Comparison of ENCODE assay signal across 26 cellular contexts in the genomic region with DNA sequence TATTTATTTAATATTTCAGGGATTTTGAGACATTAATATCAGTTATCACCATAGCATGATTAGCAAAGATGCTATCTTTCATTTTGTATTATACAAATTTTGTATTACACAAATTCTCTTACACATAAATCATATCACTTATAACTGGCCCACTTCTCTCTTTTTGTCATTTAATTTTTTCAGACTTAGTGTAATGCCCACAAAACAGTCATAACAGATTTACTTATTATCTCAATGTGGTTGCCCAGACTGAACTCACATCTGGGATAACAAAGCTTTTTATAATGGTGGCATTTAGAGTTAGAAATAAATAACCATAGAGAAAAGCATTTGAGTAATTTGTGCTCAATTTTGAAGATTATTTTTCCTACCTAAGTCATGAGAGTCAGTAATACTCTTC.
DNase-seq lines count a peak whose midpoint lies in the region; ATAC-seq, FAIRE-seq and TF ChIP-seq lines count a peak whose summit lies in the region.
"Had no signal": no experiment of that assay in that cellular context is flagged by ENCODE, and none has a peak within 500 bp of the region (broad histone marks: within the 10 kb centered on the region; RNA-seq: fewer than 3 reads in every experiment).

No MANE protein-coding gene starts in this region.

- no peaks in the 10 kb centered on the region for H4K20me1 ChIP-seq in GM12878 (ENCODE audit: control insufficient read depth, insufficient read depth)
- H4K20me1 ChIP-seq: BLaER1 had no signal

- H3K4me3 ChIP-seq in GM12878: no peak overlapping the region
- no peak overlapping the region for H3K4me3 ChIP-seq in coronary artery
- H3K4me3 ChIP-seq: BLaER1, left lung, MG63, upper lobe of right lung had no signal

- peak in 1 of 2 experiments; percentile 29; a peak in 2 of 4 replicates for TF ChIP-seq EP300 in GM12878 (IDR thresholded peaks at IDR 0.05; ENCODE audit: borderline replicate concordance in 1 of 2, control insufficient read depth in 1 of 2, low read depth in 2 of 2, low read length in 2 of 2)

- H3K9ac ChIP-seq in GM12878 (ENCODE audit: control insufficient read depth, insufficient read depth, low read length): no peak overlapping the region
- H3K9ac ChIP-seq: BLaER1 had no signal

- RAD21 ChIA-PET in GM12878 (lab: Charles Lee; ENCODE audit: unreplicated experiment): no interaction called here

- no peak overlapping the region for H2AFZ ChIP-seq in GM12878 (ENCODE audit: control insufficient read depth, low read depth, low read length)

- no peak for TF ChIP-seq RAD21 in GM12878 (IDR thresholded peaks at IDR 0.05; ENCODE audit: insufficient read depth, low read depth, low read length)

- BruUV-seq in GM12878 (replicated peaks; lab: Mats Ljungman, UMichigan): no TSS peak

- H3K4me1 ChIP-seq in GM12878 (ENCODE audit: control insufficient read depth, insufficient read depth, low read length): peaks cover 4% of the 10 kb centered on the region; the same call in 1 of the 2 replicates
- H3K4me1 ChIP-seq: BLaER1, left lung, upper lobe of right lung had no signal

- intact Hi-C loops in GM12878 (cut with micrococcal nuclease; ENCODE audit: unreplicated experiment): loop anchor here (2.0 to 10.0 kb wide), 2 partner anchors 14 to 488 kb away; no protein-coding TSS in a partner anchor

- CTCF ChIA-PET in GM12878 (lab: Yijun Ruan, JAX): no interaction called here

- H3K4me2 ChIP-seq in GM12878 (ENCODE audit: control insufficient read depth, insufficient read depth): no peak overlapping the region
- H3K4me2 ChIP-seq: BLaER1 had no signal

- POLR2A ChIA-PET in GM12878 (lab: Charles Lee): no interaction called here

- no peaks in the 10 kb centered on the region for H3K9me3 ChIP-seq in GM12878 (replicated peaks; ENCODE audit: control insufficient read depth, insufficient read depth, low read length)
- H3K9me3 ChIP-seq: BLaER1, left lung, MG63, upper lobe of right lung had no signal

- H3K79me2 ChIP-seq in GM12878 (ENCODE audit: control insufficient read depth, insufficient read depth, low read length): no peaks in the 10 kb centered on the region

- in situ Hi-C loops in GM12878 (cut with MboI): no loop called here

- no peak for FAIRE-seq in GM12878 (lab: Jason Lieb, UNC)
- FAIRE-seq: H1, islet of Langerhans had no signal

- peak; percentile 59 for ATAC-seq in GM18861 (IDR thresholded peaks at IDR 0.05; ENCODE audit: unreplicated experiment)
- peak; percentile 37 for ATAC-seq in HG02642 (IDR thresholded peaks at IDR 0.05; ENCODE audit: poor library complexity, unreplicated experiment)
- peak; percentile 70 for ATAC-seq in HG03135 (IDR thresholded peaks at IDR 0.05; ENCODE audit: unreplicated experiment)
- ATAC-seq in GM12878: peak; percentile 81
- no peak for ATAC-seq in HG03139 (IDR thresholded peaks at IDR 0.05; ENCODE audit: unreplicated experiment)
- ATAC-seq in stimulated activated naive CD8-positive, alpha-beta T cell treated with anti-CD3 and anti-CD28 coated beads, Interleukin-15, Interleukin-2, amounts not matched to agents 100 U/mL and 50 U/mL, for 24 hours: no peak
- ATAC-seq: left lung, right cardiac atrium, upper lobe of right lung had no signal

- TF ChIP-seq CTCF in GM12878 (IDR thresholded peaks at IDR 0.05 in 2 of 3, conservative IDR thresholded peaks at IDR 0.05 in 1 of 3; ENCODE audit: control insufficient read depth in 2 of 3, extremely low read depth in 1 of 3, insufficient read depth in 1 of 3, low read depth in 3 of 3, low read length in 3 of 3): no peak
- no peak for TF ChIP-seq CTCF in coronary artery (IDR thresholded peaks at IDR 0.05)

- H3K27ac ChIP-seq in GM12878 (ENCODE audit: control insufficient read depth, insufficient read depth): no peak overlapping the region
- no peak overlapping the region for H3K27ac ChIP-seq in coronary artery
- H3K27ac ChIP-seq: BLaER1, epithelial cell of prostate, left lung, upper lobe of right lung had no signal

- DNase-seq in GM12878 (ENCODE audit: low read depth, low spot score) (no peak), cerebellar nuclear complex (lab: John Stamatoyannopoulos, UW) (no peak), coronary artery (ENCODE audit: low spot score) (no peak)
- no peak for DNase-seq in stimulated activated naive CD8-positive, alpha-beta T cell treated with anti-CD3 and anti-CD28 coated beads, Interleukin-15, Interleukin-2, amounts not matched to agents 100 U/mL and 50 U/mL, for 24 hours
- DNase-seq: activated CD4-positive, alpha-beta T cell treated with anti-CD3 and anti-CD28 coated beads, Interleukin-2, amount 50 U/mL, for 48 hours; activated naive CD4-positive, alpha-beta T cell treated with anti-CD3 and anti-CD28 coated beads, Interleukin-2, amount 10 ng/mL, durations not matched to agents 7 days and 5 days; COR-L47; GF-D8; KG1; left lung; mesendoderm; MG63; NCI-H1417; NCI-H2029 treated with DMSO at 0.1 percent for 48 hours; NCI-H526 treated with DMSO at 0.1 percent for 48 hours; right cardiac atrium; stimulated activated CD4-positive, alpha-beta T cell treated with anti-CD3 and anti-CD28 coated beads, Interleukin-4, amount 100 ng/mL, for 1 hour; upper lobe of right lung had no signal

- H3K27me3 ChIP-seq in GM12878 (replicated peaks in 1 of 2; ENCODE audit: control insufficient read depth in 2 of 2, insufficient read depth in 2 of 2, low read length in 1 of 2): no peaks in the 10 kb centered on the region
- H3K27me3 ChIP-seq: BLaER1, left lung, MG63, upper lobe of right lung had no signal

- SMC1A ChIA-PET in GM12878 (lab: Charles Lee; ENCODE audit: uncharacterized antibody, unreplicated experiment): no interaction called here

- no peaks in the 10 kb centered on the region for H3K36me3 ChIP-seq in GM12878 (ENCODE audit: control insufficient read depth in 2 of 2, insufficient read depth in 2 of 2, low read length in 1 of 2)
- H3K36me3 ChIP-seq: BLaER1, left lung, MG63, upper lobe of right lung had no signal

- no peak for TF ChIP-seq POLR2A in GM12878 (IDR thresholded peaks at IDR 0.05; ENCODE audit: low read depth, low read length)

TF ChIP-seq in GM12878, 131 proteins besides CTCF, POLR2A, EP300 and RAD21:
- TF ChIP-seq LARP7 (IDR thresholded peaks at IDR 0.05): no peak
- TF ChIP-seq BCL11A (IDR thresholded peaks at IDR 0.05; ENCODE audit: low read depth, low read length): peak; percentile 88
- no peak for TF ChIP-seq PAX5 (IDR thresholded peaks at IDR 0.05; ENCODE audit: borderline replicate concordance, low read depth, low read length)
- no peak for TF ChIP-seq CREB1 (IDR thresholded peaks at IDR 0.05; ENCODE audit: low read depth)
- TF ChIP-seq JUNB (IDR thresholded peaks at IDR 0.05): peak; percentile 92
- no peak for TF ChIP-seq RFX5 (IDR thresholded peaks at IDR 0.05; ENCODE audit: low read depth, low read length)
- peak; percentile 32; the same call in 1 of the 2 replicates for TF ChIP-seq SPI1 (IDR thresholded peaks at IDR 0.05; ENCODE audit: borderline replicate concordance, insufficient read depth, low read depth, low read length)
- peak; percentile 40; the same call in 1 of the 2 replicates for TF ChIP-seq CREM (IDR thresholded peaks at IDR 0.05; ENCODE audit: low read depth)
- TF ChIP-seq BMI1 (IDR thresholded peaks at IDR 0.05; ENCODE audit: borderline replicate concordance): peak; percentile 29; the same call in 1 of the 2 replicates
- 0 out of 2 replicates have a peak, but pooled peaks have one; percentile 46 for TF ChIP-seq DPF2 (IDR thresholded peaks at IDR 0.05)
- TF ChIP-seq RUNX3 (IDR thresholded peaks at IDR 0.05; ENCODE audit: low read length): peak; percentile 86
- TF ChIP-seq STAT3 (IDR thresholded peaks at IDR 0.05; ENCODE audit: low read depth, low read length): no peak
- peak; percentile 94 for TF ChIP-seq MTA2 (IDR thresholded peaks at IDR 0.05; ENCODE audit: low read depth)
- peak; percentile 18; the same call in 1 of the 2 replicates for TF ChIP-seq CBFB (IDR thresholded peaks at IDR 0.05; ENCODE audit: low read depth)
- peak; percentile 54; the same call in 1 of the 2 replicates for TF ChIP-seq ATF2 (IDR thresholded peaks at IDR 0.05; ENCODE audit: low read length)
- peak; percentile 84; the same call in 1 of the 2 replicates for TF ChIP-seq NFIC (IDR thresholded peaks at IDR 0.05; ENCODE audit: low read depth, low read length)

Comparison
In these comparisons a context has a peak if more than half of its experiments do, and no peak if none do; other contexts are left out.
1. ATAC-seq: peak in GM18861 (single experiment), HG02642 (single experiment), HG03135 (single experiment) and GM12878 (single experiment); none in HG03139 (single experiment) and stimulated activated naive CD8-positive, alpha-beta T cell treated with anti-CD3 and anti-CD28 coated beads, Interleukin-15, Interleukin-2, amounts not matched to agents 100 U/mL and 50 U/mL, for 24 hours (single experiment).